28 cellular contexts compared by ENCODE assay signal in genomic region chr3:141904203-141904602, GRCh38.
"Had no signal": no experiment of that assay in that cellular context is flagged by ENCODE, and none has a peak within 500 bp of the region (broad histone marks: within the 10 kb centered on the region; RNA-seq: fewer than 3 reads in every experiment).

No MANE protein-coding gene starts in this region.

- H3K27ac Mint-ChIP-seq: brain, endodermal cell had no signal

- H3K27me3 ChIP-seq: ascending aorta, cardiac muscle cell, foreskin keratinocyte, heart left ventricle, right atrium auricular region, suprapubic skin, tibial artery, upper lobe of right lung had no signal

- ATAC-seq: esophagus mucosa; foreskin keratinocyte; heart left ventricle; left colon; naive thymus-derived CD8-positive, alpha-beta T cell; upper lobe of right lung had no signal

- H3K27me3 Mint-ChIP-seq: activated naive CD8-positive, alpha-beta T cell; brain; naive thymus-derived CD8-positive, alpha-beta T cell had no signal

- H3K27ac ChIP-seq: ascending aorta, cardiac muscle cell, foreskin keratinocyte, heart left ventricle, right atrium auricular region, suprapubic skin, tibial artery, upper lobe of right lung, VCaP had no signal

- H3K9me3 Mint-ChIP-seq: immature natural killer cell had no signal

- DNase-seq: activated CD4-positive, alpha-beta T cell treated with anti-CD3 and anti-CD28 coated beads, Interleukin-2, amount 50 U/mL, for 1 hour; activated CD4-positive, CD25-positive, alpha-beta regulatory T cell treated with anti-CD3 and anti-CD28 coated beads, Interleukin-2, amount 50 U/mL, for 72 hours; activated effector memory CD4-positive, alpha-beta T cell treated with Interleukin-2 at 50 U/mL for 16 hours; activated naive CD4-positive, alpha-beta T cell treated with Interleukin-2 at 50 U/mL for 16 hours; endodermal cell; foreskin keratinocyte; heart left ventricle; hypothalamus; immature natural killer cell; kidney; left colon; mammary epithelial cell; naive thymus-derived CD8-positive, alpha-beta T cell; stimulated activated CD4-positive, alpha-beta T cell treated with anti-CD3 and anti-CD28 coated beads, Interleukin-15, amount 100 ng/mL, for 24 hours; stimulated activated CD4-positive, alpha-beta T cell treated with anti-CD3 and anti-CD28 coated beads, Interleukin-2, amount 100 ng/mL, for 24 hours; stimulated activated naive CD4-positive, alpha-beta T cell; T-helper 9 cell; tibial artery; upper lobe of right lung had no signal

- H3K4me3 Mint-ChIP-seq: activated naive CD8-positive, alpha-beta T cell; brain; endodermal cell; naive thymus-derived CD8-positive, alpha-beta T cell had no signal

- H3K4me3 ChIP-seq: ascending aorta, cardiac muscle cell, heart left ventricle, right atrium auricular region, smooth muscle cell, suprapubic skin, tibial artery, upper lobe of right lung had no signal

- H3K4me1 ChIP-seq: ascending aorta, right atrium auricular region, tibial artery, upper lobe of right lung had no signal

- H3K4me1 Mint-ChIP-seq: brain, immature natural killer cell had no signal

- H3K9me3 ChIP-seq: ascending aorta, right atrium auricular region, suprapubic skin, tibial artery, upper lobe of right lung had no signal
